ENCODE assay signal across 8 cellular contexts in genomic region chr2:24075915-24076848, GRCh38. TPM values are rescaled to one million over a fixed set of nuclear protein-coding genes. Genes with fewer than 3 reads are reported as not detected.
DNase-seq lines count a peak whose midpoint lies in the region; ATAC-seq and TF ChIP-seq lines count a peak whose summit lies in the region.

Gene SF3B6, minus strand, starts transcription at chr2:24076326. Its CDS starts 97 bp downstream, at chr2:24076229.

- 1% methylated on average over 58 to 64 of the region's 64 CpGs for WGBS in lung, 2 donors

- H3K27me3 ChIP-seq in lung (ENCODE audit: control insufficient read depth, insufficient read depth): no peaks in the 10 kb centered on the region

- POLR2A ChIA-PET in activated CD8-positive, alpha-beta memory T cell treated with anti-CD3 and anti-CD28 coated beads for 36 hours (lab: Charles Lee): interaction anchor here (0.6 to 1.5 kb wide), 10 partner anchors 8 to 251 kb away, joined by 3 to 10 read pairs (median 4); partner anchors contain the start of genes ATAD2B, FAM228B, FKBP1B and TP53I3

- TF ChIP-seq CTCF in GM20000 (IDR thresholded peaks at IDR 0.05; ENCODE audit: extremely low read depth, missing control alignments) (no peak), lung (IDR thresholded peaks at IDR 0.05; ENCODE audit: control extremely low read depth, extremely low read depth) (no peak)

- CTCF ChIA-PET in activated CD8-positive, alpha-beta memory T cell treated with anti-CD3 and anti-CD28 coated beads for 36 hours (lab: Charles Lee): interaction anchor here (1.2 to 1.9 kb wide), 4 partner anchors 8 to 149 kb away, joined by 3 to 9 read pairs (median 6); partner anchors contain the start of genes ATAD2B, TP53I3 and WDCP

- DNase-seq in CMK (ENCODE audit: low read depth): peak; percentile 99
- peak; percentile 94 for DNase-seq in GM20000 (ENCODE audit: low spot score)
- peak; percentile 99 for DNase-seq in HT-29 (ENCODE audit: low spot score)
- DNase-seq in NOMO-1 (lab: John Stamatoyannopoulos, UW; ENCODE audit: unreplicated experiment in 2 of 2): peak; percentile 97 to 98
- DNase-seq in effector CD8-positive, alpha-beta T cell (lab: John Stamatoyannopoulos, UW): peak; percentile 99
- DNase-seq in lung (ENCODE audit: low spot score): peak; percentile 100
- peak; percentile 99 to 100 (median 99) for DNase-seq in stimulated activated CD4-positive, alpha-beta T cell treated with anti-CD3 and anti-CD28 coated beads, TNF-alpha, amount 100 ng/mL, for 4 hours (ENCODE audit: low read depth in 3 of 3)

- peak within 1 kb of the TSS; percentile 88 to 98 for H3K27ac ChIP-seq in lung (ENCODE audit: low read depth in 1 of 2, low read length in 1 of 2)

- no peaks in the 10 kb centered on the region for H3K9me3 ChIP-seq in lung (ENCODE audit: control insufficient read depth in 2 of 2, insufficient read depth in 1 of 2, low read length in 1 of 2)

- H3K36me3 ChIP-seq in lung (ENCODE audit: control insufficient read depth in 2 of 2, insufficient read depth in 2 of 2, low read length in 2 of 2): peaks cover 5 to 10% of the 10 kb centered on the region in 2 donors

- H3K4me1 ChIP-seq in lung (ENCODE audit: control insufficient read depth in 2 of 2, insufficient read depth in 2 of 2, low read length in 2 of 2): peaks cover 0 to 4% of the 10 kb centered on the region in 2 donors

- peak within 1 kb of the TSS; percentile 84 for H3K4me3 ChIP-seq in lung

- ATAC-seq in lung (ENCODE audit: insufficient read depth, low FRiP score): peak; percentile 90

RNA-seq across cellular contexts. Expression of gene SF3B6, which starts in this region (rescaled TPM):
- total RNA-seq in HT-29 (2014; rRNA removed; shearing (Covaris generic)): 112 and 128 TPM in 2 replicates
- 100 to 1,000 TPM; 147 to 151 TPM for total RNA-seq in activated CD8-positive, alpha-beta memory T cell treated with anti-CD3 and anti-CD28 coated beads for 36 hours
- 100 to 1,000 TPM in 1 of 2 donors, 10 to 100 TPM in 1; 56.1 to 148 TPM for total RNA-seq in lung
- polyA plus RNA-seq in lung: 100 to 1,000 TPM in 1 of 2 donors, 10 to 100 TPM in 1; 97.4 to 124 TPM

Comparison
In these comparisons a context has a peak if more than half of its experiments do, and no peak if none do; other contexts are left out.
1. Peak in every context shown above with its lines: DNase-seq, ATAC-seq, H3K4me3 ChIP-seq and H3K27ac ChIP-seq.